Comparison of ENCODE assay signal across 13 cellular contexts in the genomic region with DNA sequence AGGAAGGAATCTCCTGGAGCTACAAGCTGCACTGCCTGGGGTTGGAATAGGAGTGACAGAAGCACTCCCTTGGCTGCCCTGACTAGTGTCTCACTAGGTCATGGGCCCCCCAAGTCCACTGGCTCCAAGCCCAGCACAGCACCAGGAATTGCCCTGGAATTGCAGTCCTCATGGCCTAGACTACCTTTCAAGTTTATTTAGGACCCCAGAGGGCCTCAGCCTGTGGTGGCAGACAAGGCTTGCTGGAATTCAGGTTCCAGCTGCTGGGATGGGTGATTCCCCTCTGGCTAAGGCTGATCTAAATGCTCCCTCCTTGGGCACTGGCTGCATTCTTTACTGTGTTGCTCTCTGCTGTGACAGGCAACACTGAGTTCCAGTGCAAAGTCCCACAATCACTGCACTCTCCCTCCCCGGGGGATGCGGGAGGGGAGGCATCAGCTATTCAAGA. TPM values are rescaled to one million over a fixed set of nuclear protein-coding genes. Genes with fewer than 3 reads are reported as not detected.
A peak's percentile ranks its signal among the peaks of the same experiment; 100 is the strongest.
DNase-seq lines count a peak whose midpoint lies in the region; ATAC-seq, FAIRE-seq and TF ChIP-seq lines count a peak whose summit lies in the region.
"Had no signal": no experiment of that assay in that cellular context is flagged by ENCODE, and none has a peak within 500 bp of the region (broad histone marks: within the 10 kb centered on the region; RNA-seq: fewer than 3 reads in every experiment).

No MANE protein-coding gene starts in this region.

- H3K14ac ChIP-seq in H9 (ENCODE audit: insufficient read depth, low read length) = no peak overlapping the region; the same call in 1 of the 2 replicates

- no peak overlapping the region for H4K5ac ChIP-seq in H9 (ENCODE audit: insufficient read length, low read depth, low read length)

- H3K9ac ChIP-seq in H9 (ENCODE audit: extremely low read depth, insufficient read length, low read length) = no peak overlapping the region

- H3K4me2 ChIP-seq in H9 (ENCODE audit: insufficient read depth, insufficient read length, low read length) = no peak overlapping the region

- H3K79me1 ChIP-seq in H9 (ENCODE audit: insufficient read depth, low read depth, low read length, poor library complexity, severe bottlenecking) = no peaks in the 10 kb centered on the region

- H3K23ac ChIP-seq in H9 (ENCODE audit: insufficient read length, low read depth, low read length) = no peak overlapping the region

- POLR2A ChIA-PET in T-cell (lab: Charles Lee) = interaction anchor here in 1 of 2 donors (0.6 kb wide), 1 partner anchor 24 kb away, joined by 4 read pairs; no protein-coding TSS in a partner anchor

- no peaks in the 10 kb centered on the region for H3K79me2 ChIP-seq in H9 (ENCODE audit: insufficient read depth, low read length)

- H4K20me1 ChIP-seq in H9 (ENCODE audit: control insufficient read depth, insufficient read depth, insufficient read length) = no peaks in the 10 kb centered on the region

- H3K9me3 Mint-ChIP-seq in T-cell = peaks cover 0 to 1% (median under 1%) of the 10 kb centered on the region in 3 donors
- no peaks in the 10 kb centered on the region for H3K9me3 Mint-ChIP-seq in H9
- peaks cover 12% of the 10 kb centered on the region for H3K9me3 Mint-ChIP-seq in activated T-helper 1 cell treated with anti-CD3 and anti-CD28 coated beads, Interleukin-12 subunit alpha, Interleukin-12 subunit beta, Interleukin-2, Interleukin-4 antibody, amounts not matched to agents 30 ng/mL and 10 ng/mL and 1 ng/mL, durations not matched to agents 14 hours and 24 hours and 36 hours
- H3K9me3 Mint-ChIP-seq: activated naive CD4-positive, alpha-beta T cell treated with anti-CD3 and anti-CD28 coated beads for 36 hours had no signal

- H3K9me3 ChIP-seq in RWPE2 (ENCODE audit: severe bottlenecking) = no peaks in the 10 kb centered on the region
- no peaks in the 10 kb centered on the region for H3K9me3 ChIP-seq in pancreas
- H3K9me3 ChIP-seq in H9 (ENCODE audit: control insufficient read depth, low read depth, low read length) = no peaks in the 10 kb centered on the region

- TF ChIP-seq CTCF in RWPE2 (IDR thresholded peaks at IDR 0.05; ENCODE audit: poor library complexity, severe bottlenecking) = no peak
- TF ChIP-seq CTCF in foreskin keratinocyte (conservative IDR thresholded peaks at IDR 0.05) = no peak
- no peak for TF ChIP-seq CTCF in pancreas (IDR thresholded peaks at IDR 0.05)
- no peak for TF ChIP-seq CTCF in H9 (conservative IDR thresholded peaks at IDR 0.05)

- DNase-seq in Ammon's horn (ENCODE audit: low spot score) (peak; percentile 34), RWPE2 (ENCODE audit: low spot score) (no peak), foreskin keratinocyte (no peak), pancreas (no peak), NCI-H187 treated with DMSO at 0.1 percent for 48 hours (lab: John Stamatoyannopoulos, UW) (no peak), T-cell (no peak), H9 (no peak)
- DNase-seq in activated T-helper 1 cell treated with anti-CD3 and anti-CD28 coated beads, Interleukin-12 subunit alpha, Interleukin-12 subunit beta, Interleukin-2, Interleukin-4 antibody, amounts not matched to agents 30 ng/mL and 10 ng/mL and 1 ng/mL, durations not matched to agents 14 hours and 24 hours and 36 hours (ENCODE audit: low spot score) = no peak
- DNase-seq: activated naive CD4-positive, alpha-beta T cell treated with anti-CD3 and anti-CD28 coated beads for 36 hours; kidney; NCI-H2029 had no signal

- no peak overlapping the region for H2BK20ac ChIP-seq in H9 (ENCODE audit: low read depth, low read length, poor library complexity, severe bottlenecking)

- WGBS in pancreas, 2 donors = 96 to 98% methylated on average over 2 of the region's 2 CpGs
- WGBS in H9 (ENCODE audit: extremely low coverage, insufficient read length, low lambda C conversion rate) = no CpG with 5 or more reads among the region's 2 CpGs

- H3K27me3 ChIP-seq in RWPE2 (ENCODE audit: insufficient read depth, poor library complexity, severe bottlenecking) = no peaks in the 10 kb centered on the region
- no peaks in the 10 kb centered on the region for H3K27me3 ChIP-seq in foreskin keratinocyte
- no peaks in the 10 kb centered on the region for H3K27me3 ChIP-seq in pancreas
- H3K27me3 ChIP-seq in H9 (ENCODE audit: insufficient read depth, low read length) = no peaks in the 10 kb centered on the region

- H3K4me1 Mint-ChIP-seq in T-cell (peaks cover 2 to 19% (median 4%) of the 10 kb centered on the region in 3 donors), H9 (peaks cover 2% of the 10 kb centered on the region in 2 experiments)
- H3K4me1 Mint-ChIP-seq in activated T-helper 1 cell treated with anti-CD3 and anti-CD28 coated beads, Interleukin-12 subunit alpha, Interleukin-12 subunit beta, Interleukin-2, Interleukin-4 antibody, amounts not matched to agents 30 ng/mL and 10 ng/mL and 1 ng/mL, durations not matched to agents 14 hours and 24 hours and 36 hours (ENCODE audit: low read depth) = no peaks in the 10 kb centered on the region
- H3K4me1 Mint-ChIP-seq: B cell had no signal

- peak; percentile 14; the same call in 1 of the 3 replicates for ATAC-seq in RWPE2 (ENCODE audit: low read depth)
- peak; percentile 45 for ATAC-seq in foreskin keratinocyte
- peak; percentile 21 to 56 (median 40) for ATAC-seq in pancreas
- no peak for ATAC-seq in T-cell (replicated peaks in 1 of 4)
- ATAC-seq: activated CD4-positive, CD25-positive, alpha-beta regulatory T cell treated with anti-CD3 and anti-CD28 coated beads, Interleukin-2, amount 50 U/mL, for 24 hours had no signal

- no peak overlapping the region for H2BK15ac ChIP-seq in H9 (ENCODE audit: low read depth, low read length)

- H3T11ph ChIP-seq in H9 (ENCODE audit: low read length) = no peak overlapping the region

- no peak overlapping the region for H3K27ac Mint-ChIP-seq in T-cell
- H3K27ac Mint-ChIP-seq in H9 = no peak overlapping the region
- H3K27ac Mint-ChIP-seq in activated T-helper 1 cell treated with anti-CD3 and anti-CD28 coated beads, Interleukin-12 subunit alpha, Interleukin-12 subunit beta, Interleukin-2, Interleukin-4 antibody, amounts not matched to agents 30 ng/mL and 10 ng/mL and 1 ng/mL, durations not matched to agents 14 hours and 24 hours and 36 hours = no peak overlapping the region
- H3K27ac Mint-ChIP-seq: activated naive CD4-positive, alpha-beta T cell treated with anti-CD3 and anti-CD28 coated beads for 36 hours; B cell had no signal

- no peak overlapping the region for H2BK120ac ChIP-seq in H9 (ENCODE audit: low read depth, low read length, poor library complexity, severe bottlenecking)

- H3K56ac ChIP-seq in H9 (ENCODE audit: insufficient read length, low read depth, low read length) = no peak overlapping the region

- no peak for FAIRE-seq in pancreas (lab: Jason Lieb, UNC)
- FAIRE-seq: kidney had no signal

- peaks cover 20% of the 10 kb centered on the region for H3K4me1 ChIP-seq in RWPE2 (ENCODE audit: insufficient read depth, poor library complexity, severe bottlenecking)
- H3K4me1 ChIP-seq in foreskin keratinocyte = peaks cover 21% of the 10 kb centered on the region
- peaks cover 0 to 16% (median 0%) of the 10 kb centered on the region in 3 donors for H3K4me1 ChIP-seq in pancreas
- H3K4me1 ChIP-seq in H9 (ENCODE audit: insufficient read depth, low read length) = no peaks in the 10 kb centered on the region; the same call in 1 of the 2 replicates

- H2BK5ac ChIP-seq in H9 (ENCODE audit: insufficient read length, low read length) = no peak overlapping the region

- H3K36me3 ChIP-seq in RWPE2 (ENCODE audit: low read depth) (peaks cover 17% of the 10 kb centered on the region), pancreas (peaks cover 0 to 21% (median 3%) of the 10 kb centered on the region in 3 donors)

- no peak overlapping the region for H4K8ac ChIP-seq in H9 (replicated peaks; ENCODE audit: insufficient read length, low read depth, low read length)

- CTCF ChIA-PET in T-cell (lab: Charles Lee) = no interaction called here

- H3K4me3 Mint-ChIP-seq in T-cell (no peak overlapping the region), H9 (no peak overlapping the region)
- no peak overlapping the region for H3K4me3 Mint-ChIP-seq in activated T-helper 1 cell treated with anti-CD3 and anti-CD28 coated beads, Interleukin-12 subunit alpha, Interleukin-12 subunit beta, Interleukin-2, Interleukin-4 antibody, amounts not matched to agents 30 ng/mL and 10 ng/mL and 1 ng/mL, durations not matched to agents 14 hours and 24 hours and 36 hours
- H3K4me3 Mint-ChIP-seq: activated naive CD4-positive, alpha-beta T cell treated with anti-CD3 and anti-CD28 coated beads for 36 hours; B cell had no signal

- no peaks in the 10 kb centered on the region for H3K23me2 ChIP-seq in H9 (ENCODE audit: insufficient read length, low read depth, low read length, poor library complexity, severe bottlenecking)

- H2AK5ac ChIP-seq in H9 (ENCODE audit: insufficient read length, low read length) = no peak overlapping the region

- no peak overlapping the region for H2AFZ ChIP-seq in H9 (ENCODE audit: low read length)

- peak overlapping the region; percentile 54 for H3K27ac ChIP-seq in RWPE2 (ENCODE audit: poor library complexity, severe bottlenecking)
- no peak overlapping the region for H3K27ac ChIP-seq in foreskin keratinocyte
- peak overlapping the region in 2 of 4 donors; percentile 47 to 50 for H3K27ac ChIP-seq in pancreas
- H3K27ac ChIP-seq in H9 (ENCODE audit: insufficient read length, low read depth, low read length) = no peak overlapping the region

- no peak overlapping the region for H4K91ac ChIP-seq in H9 (ENCODE audit: insufficient read length, low read depth, low read length)

- H3K36me3 Mint-ChIP-seq in T-cell (peaks cover 70% of the 10 kb centered on the region), H9 (ENCODE audit: insufficient read depth in 1 of 3, low read depth in 3 of 3) (peaks cover 15 to 31% (median 19%) of the 10 kb centered on the region in 3 experiments)
- peaks cover 22% of the 10 kb centered on the region for H3K36me3 Mint-ChIP-seq in activated T-helper 1 cell treated with anti-CD3 and anti-CD28 coated beads, Interleukin-12 subunit alpha, Interleukin-12 subunit beta, Interleukin-2, Interleukin-4 antibody, amounts not matched to agents 30 ng/mL and 10 ng/mL and 1 ng/mL, durations not matched to agents 14 hours and 24 hours and 36 hours (ENCODE audit: low read depth)

- intact Hi-C loops in pancreas (cut with DNase I) = no loop called here
- intact Hi-C loops in activated T-helper 1 cell treated with anti-CD3 and anti-CD28 coated beads, Interleukin-12 subunit alpha, Interleukin-12 subunit beta, Interleukin-2, Interleukin-4 antibody, amounts not matched to agents 30 ng/mL and 10 ng/mL and 1 ng/mL, durations not matched to agents 14 hours and 24 hours and 36 hours (cut with micrococcal nuclease) = no loop called here

- H3K4me3 ChIP-seq in RWPE2 (ENCODE audit: severe bottlenecking) (no peak overlapping the region), pancreas (no peak overlapping the region)

- H3K18ac ChIP-seq in H9 (ENCODE audit: insufficient read length, low read depth, low read length) = no peak overlapping the region

- no peak overlapping the region for H2BK12ac ChIP-seq in H9 (ENCODE audit: insufficient read length, low read depth, low read length)

- H3K27me3 Mint-ChIP-seq in T-cell (no peaks in the 10 kb centered on the region), H9 (ENCODE audit: low read depth) (no peaks in the 10 kb centered on the region)
- H3K27me3 Mint-ChIP-seq in activated T-helper 1 cell treated with anti-CD3 and anti-CD28 coated beads, Interleukin-12 subunit alpha, Interleukin-12 subunit beta, Interleukin-2, Interleukin-4 antibody, amounts not matched to agents 30 ng/mL and 10 ng/mL and 1 ng/mL, durations not matched to agents 14 hours and 24 hours and 36 hours (ENCODE audit: insufficient read depth) = no peaks in the 10 kb centered on the region
- H3K27me3 Mint-ChIP-seq: B cell had no signal

- H3K4ac ChIP-seq in H9 (ENCODE audit: low read depth, low read length) = no peak overlapping the region

RNA-seq across cellular contexts. Expression of gene STRADB, which starts 14.0 kb away (rescaled TPM):
- total RNA-seq in foreskin keratinocyte (19.0 and 19.7 TPM in 2 replicates), pancreas (10 to 100 TPM in 5 of 6 donors, 1 to 10 TPM in 1; 8.1 to 13.9 (median 11.2) TPM), T-cell (10 to 100 TPM; 10.2 to 24.2 (median 18.0) TPM), H9 (2021) (40.5 and 48.4 TPM in 2 replicates)
- polyA plus RNA-seq in foreskin keratinocyte (11.8 and 15.4 TPM in 2 replicates), pancreas (10 to 100 TPM; 12.2 to 19.1 TPM)
- 14.6 and 18.1 TPM in 2 replicates for total RNA-seq in activated T-helper 1 cell treated with anti-CD3 and anti-CD28 coated beads, Interleukin-12 subunit alpha, Interleukin-12 subunit beta, Interleukin-2, Interleukin-4 antibody, amounts not matched to agents 30 ng/mL and 10 ng/mL and 1 ng/mL, durations not matched to agents 14 hours and 24 hours and 36 hours

RNA-seq across cellular contexts. Expression of gene TRAK2, which starts 14.3 kb away (rescaled TPM):
- total RNA-seq in foreskin keratinocyte (11.7 and 12.5 TPM in 2 replicates), pancreas (10 to 100 TPM; 17.0 to 33.6 (median 20.4) TPM), T-cell (10 to 100 TPM; 39.5 to 47.9 (median 43.4) TPM), H9 (2021) (13.8 and 14.2 TPM in 2 replicates)
- polyA plus RNA-seq in foreskin keratinocyte (2.8 and 3.2 TPM in 2 replicates), pancreas (1 to 10 TPM; 8.9 to 9.7 TPM)
- total RNA-seq in activated T-helper 1 cell treated with anti-CD3 and anti-CD28 coated beads, Interleukin-12 subunit alpha, Interleukin-12 subunit beta, Interleukin-2, Interleukin-4 antibody, amounts not matched to agents 30 ng/mL and 10 ng/mL and 1 ng/mL, durations not matched to agents 14 hours and 24 hours and 36 hours = 24.7 and 28.9 TPM in 2 replicates

Comparison
In these comparisons a context has a peak if more than half of its experiments do, and no peak if none do; other contexts are left out.
1. ATAC-seq: peak in RWPE2 (single experiment), foreskin keratinocyte (single experiment) and pancreas (4 of 4); none in T-cell (0 of 4).